8 cellular contexts compared by ENCODE assay signal in genomic region chr19:2476451-2477140, GRCh38. TPM values are rescaled to one million over a fixed set of nuclear protein-coding genes. Genes with fewer than 3 reads are reported as not detected.
DNase-seq lines count a peak whose midpoint lies in the region; ATAC-seq, FAIRE-seq and TF ChIP-seq lines count a peak whose summit lies in the region.

No MANE protein-coding gene starts in this region.

- H3K27ac Mint-ChIP-seq in activated naive CD8-positive, alpha-beta T cell: peak overlapping the region; percentile 96

- peaks cover 51% of the 10 kb centered on the region for H3K4me1 ChIP-seq in left ventricle myocardium inferior

- peak; percentile 83 for DNase-seq in EH (ENCODE audit: low read depth)
- DNase-seq in RWPE1 (ENCODE audit: low spot score): no peak
- DNase-seq in left ventricle myocardium inferior: peak; percentile 49
- DNase-seq in sciatic nerve (ENCODE audit: low spot score): peak; percentile 81
- no peak for DNase-seq in H54 (ENCODE audit: insufficient read length, low spot score)
- no peak for DNase-seq in amniotic stem cell (lab: John Stamatoyannopoulos, UW)

- no peak for TF ChIP-seq CTCF in RWPE1 (conservative IDR thresholded peaks at IDR 0.05; ENCODE audit: low read depth)
- TF ChIP-seq CTCF in left ventricle myocardium inferior (IDR thresholded peaks at IDR 0.05; ENCODE audit: borderline replicate concordance): no peak

- TF ChIP-seq POLR2A in H54 (IDR thresholded peaks at IDR 0.05; ENCODE audit: low read depth, low read length): no peak

- peaks cover 6% of the 10 kb centered on the region for H3K36me3 Mint-ChIP-seq in activated naive CD8-positive, alpha-beta T cell

- POLR2A ChIA-PET in RWPE1 (lab: Yijun Ruan, JAX; ENCODE audit: low non-redundant PET): interaction anchor here (0.5 to 1.9 kb wide), 9 partner anchors 48 to 151 kb away, joined by 4 to 31 read pairs (median 5); no protein-coding TSS in a partner anchor

- H3K4me3 ChIP-seq in left ventricle myocardium inferior: peak overlapping the region; percentile 98

- no peak for FAIRE-seq in H54 (lab: Jason Lieb, UNC)

- H3K9me3 ChIP-seq in left ventricle myocardium inferior (replicated peaks): no peaks in the 10 kb centered on the region

- H3K27me3 ChIP-seq in left ventricle myocardium inferior (ENCODE audit: low read depth): no peaks in the 10 kb centered on the region

- no peaks in the 10 kb centered on the region for H3K9me3 Mint-ChIP-seq in activated naive CD8-positive, alpha-beta T cell (ENCODE audit: low read depth)

- H3K36me3 ChIP-seq in left ventricle myocardium inferior: peaks cover 13% of the 10 kb centered on the region

- peak overlapping the region; percentile 99 for H3K4me3 Mint-ChIP-seq in activated naive CD8-positive, alpha-beta T cell

- peak overlapping the region; percentile 98 for H3K27ac ChIP-seq in RWPE1
- H3K27ac ChIP-seq in left ventricle myocardium inferior (replicated peaks): peak overlapping the region; percentile 95

- CTCF ChIA-PET in RWPE1 (lab: Yijun Ruan, JAX): interaction anchor here (0.5 to 3.7 kb wide), 8 partner anchors 53 to 273 kb away, joined by 3 to 25 read pairs (median 4); no protein-coding TSS in a partner anchor

- no peaks in the 10 kb centered on the region for H3K27me3 Mint-ChIP-seq in activated naive CD8-positive, alpha-beta T cell

- peaks cover 23% of the 10 kb centered on the region for H3K4me1 Mint-ChIP-seq in activated naive CD8-positive, alpha-beta T cell (ENCODE audit: low read depth)

- intact Hi-C loops in left ventricle myocardium inferior (cut with micrococcal nuclease): loop anchor here (5.0 to 10.0 kb wide), 2 partner anchors 66 to 108 kb away; no protein-coding TSS in a partner anchor
- intact Hi-C loops in sciatic nerve (cut with DNase I): no loop called here

- ATAC-seq in HG02610 (IDR thresholded peaks at IDR 0.05; ENCODE audit: unreplicated experiment) (peak; percentile 5), sciatic nerve (peak; percentile 4)

RNA-seq across cellular contexts. Expression of gene GADD45B, which starts 0.7 kb away (rescaled TPM):
- 34.3 TPM for total RNA-seq in left ventricle myocardium inferior
- total RNA-seq in sciatic nerve: 136 TPM

RNA-seq across cellular contexts. Expression of gene LMNB2, which starts 19.8 kb away (rescaled TPM):
- total RNA-seq in left ventricle myocardium inferior (11.0 TPM), sciatic nerve (16.3 TPM)

RNA-seq across cellular contexts. Expression of gene TIMM13, which starts 49.2 kb away (rescaled TPM):
- total RNA-seq in left ventricle myocardium inferior (87.7 TPM), sciatic nerve (37.3 TPM)

Comparison
In these comparisons a context has a peak if more than half of its experiments do, and no peak if none do; other contexts are left out.
1. DNase-seq: peak in EH (single experiment), left ventricle myocardium inferior (single experiment) and sciatic nerve (single experiment); none in RWPE1 (single experiment), H54 (single experiment) and amniotic stem cell (single experiment).